9 cellular contexts compared by ENCODE assay signal in the genomic region with DNA sequence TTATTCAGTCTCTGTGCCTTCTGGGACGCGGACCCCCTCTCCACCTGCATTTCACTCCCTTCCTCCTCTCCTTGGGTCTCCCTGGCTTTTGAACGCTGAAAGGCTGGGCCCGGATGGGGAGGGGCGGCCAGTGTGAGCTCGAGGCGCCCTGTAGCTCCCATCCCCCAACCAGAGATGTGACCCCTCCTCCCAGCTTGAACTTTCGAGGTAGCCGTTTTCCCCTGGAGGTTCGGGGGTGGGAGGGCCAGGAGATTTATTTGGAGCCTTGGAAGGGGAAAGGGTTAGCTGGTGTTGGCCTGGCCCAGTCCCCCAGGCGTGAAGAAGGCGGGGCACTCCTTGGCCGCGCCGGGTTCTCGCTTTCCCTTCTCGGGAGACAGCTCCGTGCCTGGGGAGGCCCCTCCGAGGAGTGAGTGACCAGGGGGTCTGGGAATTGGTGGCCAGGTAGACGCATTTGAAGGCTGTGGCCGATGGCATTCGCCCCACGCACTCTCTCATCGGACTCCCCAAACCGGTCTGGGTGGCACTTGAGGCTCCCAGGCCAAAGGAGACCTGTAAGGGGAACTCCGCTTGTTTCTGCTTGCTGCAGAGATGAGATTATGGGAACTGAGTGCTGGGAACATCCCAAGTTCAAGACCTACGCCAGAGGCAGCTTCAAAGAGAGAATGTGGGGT. TPM values are rescaled to one million over a fixed set of nuclear protein-coding genes. Genes with fewer than 3 reads are reported as not detected.
DNase-seq lines count a peak whose midpoint lies in the region; ATAC-seq and TF ChIP-seq lines count a peak whose summit lies in the region.
"Had no signal": no experiment of that assay in that cellular context is flagged by ENCODE, and none has a peak within 500 bp of the region (broad histone marks: within the 10 kb centered on the region; RNA-seq: fewer than 3 reads in every experiment).

No MANE protein-coding gene starts in this region.

- peaks cover 31% of the 10 kb centered on the region for H3K4me1 Mint-ChIP-seq in CD8-positive, alpha-beta T cell (ENCODE audit: low read depth)
- peaks cover 23% of the 10 kb centered on the region for H3K4me1 Mint-ChIP-seq in activated naive CD4-positive, alpha-beta T cell treated with anti-CD3 and anti-CD28 coated beads, Interleukin-2, amount 10 ng/mL, durations not matched to agents 7 days and 5 days

- peaks cover 22% of the 10 kb centered on the region for H3K36me3 Mint-ChIP-seq in CD8-positive, alpha-beta T cell
- peaks cover 19% of the 10 kb centered on the region for H3K36me3 Mint-ChIP-seq in activated naive CD4-positive, alpha-beta T cell treated with anti-CD3 and anti-CD28 coated beads, Interleukin-2, amount 10 ng/mL, durations not matched to agents 7 days and 5 days

- H3K36me3 ChIP-seq in CD8-positive, alpha-beta T cell (ENCODE audit: insufficient read depth, low read length): no peaks in the 10 kb centered on the region
- H3K36me3 ChIP-seq in heart left ventricle: peaks cover 0 to 32% (median 12%) of the 10 kb centered on the region in 9 donors

- CTCF ChIA-PET in CD8-positive, alpha-beta T cell (lab: Charles Lee): interaction anchor here (0.6 to 1.5 kb wide), 3 partner anchors 10 to 29 kb away, joined by 3 to 5 read pairs (median 3); no protein-coding TSS in a partner anchor
- CTCF ChIA-PET in activated naive CD4-positive, alpha-beta T cell treated with anti-CD3 and anti-CD28 coated beads, Interleukin-2, amount 10 ng/mL, durations not matched to agents 7 days and 5 days (lab: Charles Lee): interaction anchor here (1.0 to 1.6 kb wide), 3 partner anchors 118 to 1162 kb away, joined by 3 to 8 read pairs (median 4); no protein-coding TSS in a partner anchor

- peak overlapping the region; percentile 17 for H3K27ac ChIP-seq in CD8-positive, alpha-beta T cell (ENCODE audit: low read depth, low read length)
- peak overlapping the region; percentile 72 to 94 (median 88) for H3K27ac ChIP-seq in heart left ventricle

- no peak for TF ChIP-seq POLR2A in heart left ventricle (IDR thresholded peaks at IDR 0.05)

- peak overlapping the region; percentile 76 for H3K4me3 ChIP-seq in CD8-positive, alpha-beta T cell (ENCODE audit: low read depth, low read length)
- H3K4me3 ChIP-seq in heart left ventricle: peak overlapping the region; percentile 74 to 95 (median 88)

- H3K27ac Mint-ChIP-seq in CD8-positive, alpha-beta T cell: no peak overlapping the region
- H3K27ac Mint-ChIP-seq in activated naive CD4-positive, alpha-beta T cell treated with anti-CD3 and anti-CD28 coated beads, Interleukin-2, amount 10 ng/mL, durations not matched to agents 7 days and 5 days: peak overlapping the region; percentile 28

- intact Hi-C loops in CD8-positive, alpha-beta T cell (cut with DNase I, micrococcal nuclease): loop anchor here in 1 of 2 experiments (2.0 to 10.0 kb wide), 2 partner anchors 395 to 419 kb away; a partner anchor contains a TSS
- intact Hi-C loops in heart left ventricle (cut with DNase I): loop anchor here in 8 of 10 donors (1.0 to 10.0 kb wide), 11 partner anchors 12 to 1165 kb away; a partner anchor contains a TSS
- intact Hi-C loops in posterior vena cava (cut with DNase I): loop anchor here in 1 of 2 donors (2.0 kb wide), 1 partner anchor 141 kb away; no protein-coding TSS in a partner anchor

- TF ChIP-seq CTCF in CD8-positive, alpha-beta T cell (IDR thresholded peaks at IDR 0.05): no peak
- no peak for TF ChIP-seq CTCF in heart left ventricle (IDR thresholded peaks at IDR 0.05)

- no peaks in the 10 kb centered on the region for H3K9me3 Mint-ChIP-seq in CD8-positive, alpha-beta T cell
- no peaks in the 10 kb centered on the region for H3K9me3 Mint-ChIP-seq in activated naive CD4-positive, alpha-beta T cell treated with anti-CD3 and anti-CD28 coated beads, Interleukin-2, amount 10 ng/mL, durations not matched to agents 7 days and 5 days

- H3K27me3 ChIP-seq in CD8-positive, alpha-beta T cell (ENCODE audit: insufficient read depth, low read length): no peaks in the 10 kb centered on the region
- H3K27me3 ChIP-seq in heart left ventricle: no peaks in the 10 kb centered on the region

- POLR2A ChIA-PET in CD8-positive, alpha-beta T cell (lab: Charles Lee): interaction anchor here (0.8 to 3.0 kb wide), 2 partner anchors 10 to 344 kb away, joined by 3 to 13 read pairs; no protein-coding TSS in a partner anchor

- H3K4me3 Mint-ChIP-seq in CD8-positive, alpha-beta T cell: peak overlapping the region; percentile 92
- H3K4me3 Mint-ChIP-seq in activated naive CD4-positive, alpha-beta T cell treated with anti-CD3 and anti-CD28 coated beads, Interleukin-2, amount 10 ng/mL, durations not matched to agents 7 days and 5 days: peak overlapping the region; percentile 80

- in situ Hi-C loops in KBM-7 (cut with MboI; ENCODE audit: low pct_unique_long_range_greater_than_20kb, low sequenced_read_pairs): no loop called here

- ATAC-seq in CD8-positive, alpha-beta T cell: no peak
- ATAC-seq in heart left ventricle: peak; percentile 18 to 59 (median 40)
- ATAC-seq in GM19351 (IDR thresholded peaks at IDR 0.05; ENCODE audit: unreplicated experiment): no peak

- no peaks in the 10 kb centered on the region for H3K27me3 Mint-ChIP-seq in CD8-positive, alpha-beta T cell (ENCODE audit: low read depth)
- H3K27me3 Mint-ChIP-seq in activated naive CD4-positive, alpha-beta T cell treated with anti-CD3 and anti-CD28 coated beads, Interleukin-2, amount 10 ng/mL, durations not matched to agents 7 days and 5 days: peaks cover 3% of the 10 kb centered on the region

- peak in 4 of 7 experiments; percentile 6 to 51 (median 20) for DNase-seq in CD8-positive, alpha-beta T cell
- DNase-seq in KBM-7 (peak; percentile 55), heart left ventricle (peak; percentile 43 to 68 (median 53)), posterior vena cava (ENCODE audit: low spot score) (peak; percentile 83), GM19240 (ENCODE audit: insufficient read length, low spot score) (no peak), T-helper 9 cell (no peak)
- peak; percentile 46 for DNase-seq in activated naive CD4-positive, alpha-beta T cell treated with anti-CD3 and anti-CD28 coated beads, Interleukin-2, amount 10 ng/mL, durations not matched to agents 7 days and 5 days

- H3K9me3 ChIP-seq in CD8-positive, alpha-beta T cell (ENCODE audit: low read length): no peaks in the 10 kb centered on the region
- no peaks in the 10 kb centered on the region for H3K9me3 ChIP-seq in heart left ventricle

- 1 to 17% (median 4%) methylated on average over 22 to 27 of the region's 27 CpGs for WGBS in heart left ventricle, 4 donors

- H3K4me1 ChIP-seq in CD8-positive, alpha-beta T cell (ENCODE audit: insufficient read depth, low read length): peaks cover 18% of the 10 kb centered on the region
- peaks cover 20 to 67% (median 46%) of the 10 kb centered on the region in 12 donors for H3K4me1 ChIP-seq in heart left ventricle

RNA-seq across cellular contexts. Expression of a gene that starts 0.9 kb away (rescaled TPM):
- 1 to 10 TPM; 7.7 to 7.9 TPM for total RNA-seq in CD8-positive, alpha-beta T cell
- total RNA-seq in heart left ventricle: 100 to 1,000 TPM in 7 of 9 donors, 10 to 100 TPM in 2; 87.0 to 334 (median 162) TPM
- 10 to 100 TPM; 31.0 to 46.3 TPM for polyA plus RNA-seq in heart left ventricle
- total RNA-seq in posterior vena cava: 10 to 100 TPM; 39.8 to 49.6 TPM

RNA-seq across cellular contexts. Expression of a gene that starts 8.8 kb away (rescaled TPM):
- total RNA-seq in CD8-positive, alpha-beta T cell: not detected
- 1 to 10 TPM in 4 of 9 donors, under 1 TPM in 5; 0.30 to 2.0 (median 0.97) TPM for total RNA-seq in heart left ventricle
- polyA plus RNA-seq in heart left ventricle: under 1 TPM; 0.01 to 0.46 TPM
- total RNA-seq in posterior vena cava: not detected

RNA-seq across cellular contexts. Expression of a gene that starts 52.0 kb away (rescaled TPM):
- not detected for total RNA-seq in CD8-positive, alpha-beta T cell
- total RNA-seq in heart left ventricle: not detected
- not detected for polyA plus RNA-seq in heart left ventricle
- total RNA-seq in posterior vena cava: not detected
- total RNA-seq: myocyte had no signal

Comparison
In these comparisons a context has a peak if more than half of its experiments do, and no peak if none do; other contexts are left out.
1. ATAC-seq: peak in heart left ventricle (4 of 4); none in CD8-positive, alpha-beta T cell (single experiment) and GM19351 (single experiment).
2. DNase-seq: peak in CD8-positive, alpha-beta T cell (4 of 7), KBM-7 (single experiment), activated naive CD4-positive, alpha-beta T cell treated with anti-CD3 and anti-CD28 coated beads, Interleukin-2, amount 10 ng/mL, durations not matched to agents 7 days and 5 days (single experiment), heart left ventricle (5 of 5) and posterior vena cava (single experiment); none in GM19240 (single experiment) and T-helper 9 cell (single experiment).
3. RNA of a gene that starts 0.9 kb away (total RNA-seq): 87.0 to 334 TPM in heart left ventricle and 39.8 to 49.6 TPM in posterior vena cava; 7.7 to 7.9 TPM in CD8-positive, alpha-beta T cell; every median in the first group is over 4 times any median in the second.